Comparison of ENCODE assay signal across 8 cellular contexts in genomic region chr13:42333613-42334328, GRCh38.
DNase-seq lines count a peak whose midpoint lies in the region; ATAC-seq and TF ChIP-seq lines count a peak whose summit lies in the region.

No MANE protein-coding gene starts in this region.

- H3K9me3 ChIP-seq in Loucy (ENCODE audit: insufficient read depth, low read depth, low read length): no peaks in the 10 kb centered on the region

- no peaks in the 10 kb centered on the region for H4K20me1 ChIP-seq in Loucy (ENCODE audit: insufficient read depth, low read length, poor library complexity, severe bottlenecking)

- peak; percentile 76 for ATAC-seq in GM19455 (IDR thresholded peaks at IDR 0.05; ENCODE audit: unreplicated experiment)
- ATAC-seq in HG02840 (IDR thresholded peaks at IDR 0.05; ENCODE audit: low FRiP score, unreplicated experiment): no peak

- H2AFZ ChIP-seq in Loucy (ENCODE audit: low read length): peak overlapping the region; percentile 71; the same call in 1 of the 2 replicates

- no peaks in the 10 kb centered on the region for H3K79me2 ChIP-seq in Loucy (ENCODE audit: insufficient read depth, low read length)

- H3K9me3 Mint-ChIP-seq in activated T-helper 2 cell treated with anti-CD3 and anti-CD28 coated beads, Interferon-gamma antibody, Interleukin-2, Interleukin-4, amounts not matched to agents 10 μg/mL and 5 μg/mL and 100 μg/mL, durations not matched to agents 14 hours and 24 hours and 36 hours: no peaks in the 10 kb centered on the region

- peak; percentile 79 for TF ChIP-seq CTCF in Loucy (conservative IDR thresholded peaks at IDR 0.05; ENCODE audit: low read length)

- no peaks in the 10 kb centered on the region for H3K27me3 ChIP-seq in Loucy (ENCODE audit: insufficient read depth, low read length, poor library complexity, severe bottlenecking)

- peak overlapping the region; percentile 77 for H3K27ac Mint-ChIP-seq in activated T-helper 2 cell treated with anti-CD3 and anti-CD28 coated beads, Interferon-gamma antibody, Interleukin-2, Interleukin-4, amounts not matched to agents 10 μg/mL and 5 μg/mL and 100 μg/mL, durations not matched to agents 14 hours and 24 hours and 36 hours

- H3K9me2 ChIP-seq in Loucy (replicated peaks; ENCODE audit: low read depth, low read length): no peaks in the 10 kb centered on the region

- H3K4me2 ChIP-seq in Loucy (ENCODE audit: low read depth, low read length, poor library complexity, severe bottlenecking): no peak overlapping the region

- peaks cover 2% of the 10 kb centered on the region for H3K36me3 Mint-ChIP-seq in activated T-helper 2 cell treated with anti-CD3 and anti-CD28 coated beads, Interferon-gamma antibody, Interleukin-2, Interleukin-4, amounts not matched to agents 10 μg/mL and 5 μg/mL and 100 μg/mL, durations not matched to agents 14 hours and 24 hours and 36 hours (ENCODE audit: low read depth)

- intact Hi-C loops in activated T-helper 2 cell treated with anti-CD3 and anti-CD28 coated beads, Interferon-gamma antibody, Interleukin-2, Interleukin-4, amounts not matched to agents 10 μg/mL and 5 μg/mL and 100 μg/mL, durations not matched to agents 14 hours and 24 hours and 36 hours (cut with micrococcal nuclease): loop anchor here (1.0 to 2.0 kb wide), 2 partner anchors 44 to 61 kb away; no protein-coding TSS in a partner anchor

- peak; percentile 11 for DNase-seq in EL
- no peak for DNase-seq in activated T-helper 2 cell treated with anti-CD3 and anti-CD28 coated beads, Interferon-gamma antibody, Interleukin-2, Interleukin-4, amounts not matched to agents 10 μg/mL and 5 μg/mL and 100 μg/mL, durations not matched to agents 14 hours and 24 hours and 36 hours (ENCODE audit: low spot score)
- DNase-seq in left kidney (ENCODE audit: low read depth, low spot score): peak; percentile 62
- no peak for DNase-seq in retina
- no peak for DNase-seq in NCI-H1048 (lab: John Stamatoyannopoulos, UW)

- no peak overlapping the region for H3K4me3 Mint-ChIP-seq in activated T-helper 2 cell treated with anti-CD3 and anti-CD28 coated beads, Interferon-gamma antibody, Interleukin-2, Interleukin-4, amounts not matched to agents 10 μg/mL and 5 μg/mL and 100 μg/mL, durations not matched to agents 14 hours and 24 hours and 36 hours (ENCODE audit: low read depth)

- no peaks in the 10 kb centered on the region for H3F3A ChIP-seq in Loucy (ENCODE audit: low read depth)

- no peaks in the 10 kb centered on the region for H3K27me3 Mint-ChIP-seq in activated T-helper 2 cell treated with anti-CD3 and anti-CD28 coated beads, Interferon-gamma antibody, Interleukin-2, Interleukin-4, amounts not matched to agents 10 μg/mL and 5 μg/mL and 100 μg/mL, durations not matched to agents 14 hours and 24 hours and 36 hours (ENCODE audit: low read depth)

- H3K36me3 ChIP-seq in Loucy (ENCODE audit: insufficient read depth, low read length): no peaks in the 10 kb centered on the region

- H3K4me1 ChIP-seq in Loucy (ENCODE audit: insufficient read depth, low read length, poor library complexity, severe bottlenecking): peaks cover 3% of the 10 kb centered on the region

- no peak overlapping the region for H3K4me3 ChIP-seq in Loucy (ENCODE audit: low read length, poor library complexity, severe bottlenecking)

- H3K9ac ChIP-seq in Loucy (ENCODE audit: low read depth, low read length, poor library complexity, severe bottlenecking): no peak overlapping the region

- peaks cover 56% of the 10 kb centered on the region for H3K4me1 Mint-ChIP-seq in activated T-helper 2 cell treated with anti-CD3 and anti-CD28 coated beads, Interferon-gamma antibody, Interleukin-2, Interleukin-4, amounts not matched to agents 10 μg/mL and 5 μg/mL and 100 μg/mL, durations not matched to agents 14 hours and 24 hours and 36 hours (ENCODE audit: low read depth)

Comparison
In these comparisons a context has a peak if more than half of its experiments do, and no peak if none do; other contexts are left out.
1. DNase-seq: peak in EL (single experiment) and left kidney (single experiment); none in activated T-helper 2 cell treated with anti-CD3 and anti-CD28 coated beads, Interferon-gamma antibody, Interleukin-2, Interleukin-4, amounts not matched to agents 10 μg/mL and 5 μg/mL and 100 μg/mL, durations not matched to agents 14 hours and 24 hours and 36 hours (single experiment), retina (single experiment) and NCI-H1048 (single experiment).